ENCODE assay signal across 8 cellular contexts in genomic region chr13:33723772-33724435, GRCh38.
A peak's percentile ranks its signal among the peaks of the same experiment; 100 is the strongest.
DNase-seq lines count a peak whose midpoint lies in the region; FAIRE-seq and TF ChIP-seq lines count a peak whose summit lies in the region.

No MANE protein-coding gene starts in this region.

- peak; percentile 75 for DNase-seq in H4 (ENCODE audit: low spot score)
- peak; percentile 78 for DNase-seq in LoVo (ENCODE audit: low spot score)
- DNase-seq in RPMI8226 = peak; percentile 79
- peak; percentile 7 to 44 for DNase-seq in activated T-helper 1 cell treated with anti-CD3 and anti-CD28 coated beads, Interleukin-2, amount 50 U/mL, for 16 hours (ENCODE audit: low read depth in 1 of 2, low spot score in 1 of 2)
- peak; percentile 92 for DNase-seq in fibroblast of the aortic adventitia (ENCODE audit: low read depth)
- peak; percentile 88 for DNase-seq in neural progenitor cell (ENCODE audit: low spot score)
- peak in 1 of 2 donors; percentile 81 for DNase-seq in suprapubic skin (ENCODE audit: low spot score in 2 of 2)

- H3K9ac ChIP-seq in neural progenitor cell = no peak overlapping the region

- H3K79me2 ChIP-seq in neural progenitor cell (ENCODE audit: low read depth) = no peaks in the 10 kb centered on the region

- no peak overlapping the region for H3K4me2 ChIP-seq in neural progenitor cell

- no peak for TF ChIP-seq POLR2A in suprapubic skin (IDR thresholded peaks at IDR 0.05)

- H3K27me3 ChIP-seq in neural progenitor cell (no peaks in the 10 kb centered on the region), suprapubic skin (no peaks in the 10 kb centered on the region)

- peak; percentile 92 for FAIRE-seq in G401.6 (lab: Jason Lieb, UNC)

- no peaks in the 10 kb centered on the region for H3K27me3 Mint-ChIP-seq in neural progenitor cell (ENCODE audit: insufficient read depth, low read depth)

- no peak for TF ChIP-seq EP300 in suprapubic skin (IDR thresholded peaks at IDR 0.05)

- H3K36me3 ChIP-seq in neural progenitor cell (no peaks in the 10 kb centered on the region), suprapubic skin (no peaks in the 10 kb centered on the region)

- H3K4me3 ChIP-seq in fibroblast of the aortic adventitia (ENCODE audit: low read depth, low read length) = no peak overlapping the region
- no peak overlapping the region for H3K4me3 ChIP-seq in neural progenitor cell
- no peak overlapping the region for H3K4me3 ChIP-seq in suprapubic skin

- TF ChIP-seq CTCF in fibroblast of the aortic adventitia (IDR thresholded peaks at IDR 0.05; ENCODE audit: insufficient read depth, low read length) (peak; percentile 76), neural progenitor cell (IDR thresholded peaks at IDR 0.05) (peak; percentile 84), suprapubic skin (IDR thresholded peaks at IDR 0.05) (peak; percentile 58 to 81)

- H3K36me3 Mint-ChIP-seq in neural progenitor cell = no peaks in the 10 kb centered on the region

- peak overlapping the region; percentile 55 for H2AFZ ChIP-seq in neural progenitor cell (replicated peaks)

- H3K9me3 ChIP-seq in neural progenitor cell (ENCODE audit: low read depth) = no peaks in the 10 kb centered on the region
- H3K9me3 ChIP-seq in suprapubic skin = no peaks in the 10 kb centered on the region

- no peaks in the 10 kb centered on the region for H3F3A ChIP-seq in neural progenitor cell (ENCODE audit: low read depth)

- whole genome bisulfite sequencing in suprapubic skin = 5% methylated on average over 4 of the region's 4 CpGs

- peaks cover 7% of the 10 kb centered on the region for H3K9me3 Mint-ChIP-seq in neural progenitor cell

- H3K27ac ChIP-seq in neural progenitor cell (no peak overlapping the region), suprapubic skin (no peak overlapping the region)

- no peak overlapping the region for H3K4me3 Mint-ChIP-seq in neural progenitor cell

- no peaks in the 10 kb centered on the region for H4K20me1 ChIP-seq in neural progenitor cell (ENCODE audit: low read depth)

- peaks cover 8% of the 10 kb centered on the region for H3K4me1 ChIP-seq in neural progenitor cell
- peaks cover 36% of the 10 kb centered on the region for H3K4me1 ChIP-seq in suprapubic skin

- H3K4me1 Mint-ChIP-seq in neural progenitor cell = peaks cover 5% of the 10 kb centered on the region

- no peak overlapping the region for H3K27ac Mint-ChIP-seq in neural progenitor cell
